In genomic region chr2:32983193-32983924, GRCh38 we compare ENCODE assay signal across 1 cellular context. TPM values are rescaled to one million over a fixed set of nuclear protein-coding genes. Genes with fewer than 3 reads are reported as not detected.
"Had no signal": no experiment of that assay in that cellular context is flagged by ENCODE, and none has a peak within 500 bp of the region (broad histone marks: within the 10 kb centered on the region; RNA-seq: fewer than 3 reads in every experiment).

No MANE protein-coding gene starts in this region.

RNA-seq across cellular contexts. Expression of gene LTBP1, which starts 36.6 kb away (rescaled TPM):
- polyA plus RNA-seq: naive thymus-derived CD4-positive, alpha-beta T cell had no signal
